24 cellular contexts compared by ENCODE assay signal in genomic region chr14:24693941-24694507, GRCh38.
DNase-seq lines count a peak whose midpoint lies in the region; ATAC-seq and TF ChIP-seq lines count a peak whose summit lies in the region.
"Had no signal": no experiment of that assay in that cellular context is flagged by ENCODE, and none has a peak within 500 bp of the region (broad histone marks: within the 10 kb centered on the region; RNA-seq: fewer than 3 reads in every experiment).

No MANE protein-coding gene starts in this region.

- DNase-seq in activated CD4-positive, alpha-beta memory T cell treated with anti-CD3 and anti-CD28 coated beads for 36 hours, result no peak
- DNase-seq in activated CD4-positive, alpha-beta memory T cell treated with anti-CD3 and anti-CD28 coated beads, Interleukin-2, amount 10 ng/mL, durations not matched to agents 7 days and 5 days, result no peak
- no peak for DNase-seq in activated CD8-positive, alpha-beta T cell treated with anti-CD3 and anti-CD28 coated beads for 36 hours
- DNase-seq in esophagus muscularis mucosa (ENCODE audit: extremely low spot score) (peak; percentile 66), NCI-H1694 treated with DMSO at 0.1 percent for 48 hours (lab: John Stamatoyannopoulos, UW) (no peak), NCI-H226 (no peak), retina (no peak)
- DNase-seq: activated CD4-positive, CD25-positive, alpha-beta regulatory T cell treated with anti-CD3 and anti-CD28 coated beads, Interleukin-2, amount 50 U/mL, for 72 hours; activated naive CD4-positive, alpha-beta T cell treated with anti-CD3 and anti-CD28 coated beads, Interleukin-2, amount 10 ng/mL, durations not matched to agents 7 days and 5 days; DMS153; effector CD4-positive, alpha-beta T cell; glutamatergic neuron; H9; left lung; NCI-H1105; NCI-H187 treated with DMSO at 0.1 percent for 48 hours; NCI-H69; PC-3; posterior cingulate gyrus; sigmoid colon; stimulated activated CD4-positive, alpha-beta T cell treated with anti-CD3 and anti-CD28 coated beads, Interleukin-4, amount 100 ng/mL, for 1 hour had no signal

- no peak overlapping the region for H3K4me3 Mint-ChIP-seq in activated CD4-positive, alpha-beta memory T cell treated with anti-CD3 and anti-CD28 coated beads for 36 hours
- no peak overlapping the region for H3K4me3 Mint-ChIP-seq in activated CD4-positive, alpha-beta memory T cell treated with anti-CD3 and anti-CD28 coated beads, Interleukin-2, amount 10 ng/mL, durations not matched to agents 7 days and 5 days
- H3K4me3 Mint-ChIP-seq in activated CD8-positive, alpha-beta T cell treated with anti-CD3 and anti-CD28 coated beads for 36 hours, result no peak overlapping the region
- H3K4me3 Mint-ChIP-seq: activated naive CD4-positive, alpha-beta T cell treated with anti-CD3 and anti-CD28 coated beads, Interleukin-2, amount 10 ng/mL, durations not matched to agents 7 days and 5 days; H9 had no signal

- peak overlapping the region in 10 of 11 experiments; percentile 52 to 86 (median 72); a peak in 20 of 22 replicates for H3K4me2 ChIP-seq in BLaER1 treated with 17β-estradiol and CSF1 and Interleukin-3, amounts not matched to agents 10 nM and 100 nM

- POLR2A ChIA-PET in activated CD4-positive, alpha-beta memory T cell treated with anti-CD3 and anti-CD28 coated beads for 36 hours (lab: Charles Lee), result interaction anchor here (0.7 to 1.9 kb wide), 2 partner anchors 20 to 21 kb away, joined by 3 to 4 read pairs; no protein-coding TSS in a partner anchor
- POLR2A ChIA-PET in activated CD4-positive, alpha-beta memory T cell treated with anti-CD3 and anti-CD28 coated beads, Interleukin-2, amount 10 ng/mL, durations not matched to agents 7 days and 5 days (lab: Charles Lee), result interaction anchor here (0.8 to 2.2 kb wide), 7 partner anchors 11 to 60 kb away, joined by 3 to 45 read pairs (median 7); partner anchors contain the start of gene GZMB
- POLR2A ChIA-PET in activated CD8-positive, alpha-beta T cell treated with anti-CD3 and anti-CD28 coated beads for 36 hours (lab: Charles Lee), result interaction anchor here (0.6 to 4.1 kb wide), 6 partner anchors 10 to 252 kb away, joined by 3 to 46 read pairs (median 4); partner anchors contain the start of gene SDR39U1

- no peak for TF ChIP-seq POLR2A in esophagus muscularis mucosa (IDR thresholded peaks at IDR 0.05; ENCODE audit: low read depth)

- WGBS in esophagus muscularis mucosa, result no CpG with 5 or more reads among the region's 2 CpGs

- CTCF ChIA-PET in activated CD4-positive, alpha-beta memory T cell treated with anti-CD3 and anti-CD28 coated beads for 36 hours (lab: Charles Lee), result interaction anchor here (2.6 to 5.5 kb wide), 2 partner anchors 14 to 16 kb away, joined by 12 to 41 read pairs; no protein-coding TSS in a partner anchor
- CTCF ChIA-PET in activated CD4-positive, alpha-beta memory T cell treated with anti-CD3 and anti-CD28 coated beads, Interleukin-2, amount 10 ng/mL, durations not matched to agents 7 days and 5 days (lab: Charles Lee), result interaction anchor here (1.4 to 2.5 kb wide), 5 partner anchors 16 to 88 kb away, joined by 5 to 21 read pairs (median 14); partner anchors contain the start of gene GZMB
- CTCF ChIA-PET in activated CD8-positive, alpha-beta T cell treated with anti-CD3 and anti-CD28 coated beads for 36 hours (lab: Charles Lee), result interaction anchor here (1.0 to 2.2 kb wide), 5 partner anchors 16 to 88 kb away, joined by 3 to 24 read pairs (median 9); no protein-coding TSS in a partner anchor

- ATAC-seq in activated CD8-positive, alpha-beta T cell treated with anti-CD3 and anti-CD28 coated beads for 36 hours, result no peak
- ATAC-seq: left lung, PC-3 had no signal

- H3K9me3 ChIP-seq in BLaER1 treated with 17β-estradiol and CSF1 and Interleukin-3, amounts not matched to agents 10 nM and 100 nM (replicated peaks in 1 of 11), result peaks cover 0 to 5% (median 0%) of the 10 kb centered on the region in 11 experiments; a peak in 5 of 22 replicates
- H3K9me3 ChIP-seq in esophagus muscularis mucosa, result no peaks in the 10 kb centered on the region
- H3K9me3 ChIP-seq: left lung, sigmoid colon, tibial nerve had no signal

- H3K36me3 Mint-ChIP-seq in activated CD4-positive, alpha-beta memory T cell treated with anti-CD3 and anti-CD28 coated beads for 36 hours, result no peaks in the 10 kb centered on the region
- no peaks in the 10 kb centered on the region for H3K36me3 Mint-ChIP-seq in activated CD4-positive, alpha-beta memory T cell treated with anti-CD3 and anti-CD28 coated beads, Interleukin-2, amount 10 ng/mL, durations not matched to agents 7 days and 5 days (ENCODE audit: low read depth)
- H3K36me3 Mint-ChIP-seq in activated CD8-positive, alpha-beta T cell treated with anti-CD3 and anti-CD28 coated beads for 36 hours (ENCODE audit: low read depth), result no peaks in the 10 kb centered on the region
- H3K36me3 Mint-ChIP-seq: activated naive CD4-positive, alpha-beta T cell treated with anti-CD3 and anti-CD28 coated beads, Interleukin-2, amount 10 ng/mL, durations not matched to agents 7 days and 5 days had no signal

- no peaks in the 10 kb centered on the region for H3K27me3 ChIP-seq in BLaER1 treated with 17β-estradiol and CSF1 and Interleukin-3, amounts not matched to agents 10 nM and 100 nM
- H3K27me3 ChIP-seq in esophagus muscularis mucosa, result peaks cover 0 to 5% (median 0%) of the 10 kb centered on the region in 4 donors
- H3K27me3 ChIP-seq: left lung, sigmoid colon had no signal

- intact Hi-C loops in activated CD4-positive, alpha-beta memory T cell treated with anti-CD3 and anti-CD28 coated beads for 36 hours (cut with micrococcal nuclease), result loop anchor here (1.0 kb wide), 2 partner anchors 21 to 60 kb away; partner anchors contain the start of gene GZMB
- intact Hi-C loops in activated CD8-positive, alpha-beta T cell treated with anti-CD3 and anti-CD28 coated beads for 36 hours (cut with micrococcal nuclease), result loop anchor here (1.0 to 5.0 kb wide), 3 partner anchors 15 to 62 kb away; partner anchors contain the start of gene GZMB
- intact Hi-C loops in esophagus muscularis mucosa (cut with DNase I), result no loop called here

- peak overlapping the region; percentile 84 for H3K27ac Mint-ChIP-seq in activated CD4-positive, alpha-beta memory T cell treated with anti-CD3 and anti-CD28 coated beads for 36 hours
- no peak overlapping the region for H3K27ac Mint-ChIP-seq in activated CD4-positive, alpha-beta memory T cell treated with anti-CD3 and anti-CD28 coated beads, Interleukin-2, amount 10 ng/mL, durations not matched to agents 7 days and 5 days
- peak overlapping the region; percentile 96 for H3K27ac Mint-ChIP-seq in activated CD8-positive, alpha-beta T cell treated with anti-CD3 and anti-CD28 coated beads for 36 hours
- H3K27ac Mint-ChIP-seq: activated naive CD4-positive, alpha-beta T cell treated with anti-CD3 and anti-CD28 coated beads, Interleukin-2, amount 10 ng/mL, durations not matched to agents 7 days and 5 days had no signal

- TF ChIP-seq EP300 in esophagus muscularis mucosa (IDR thresholded peaks at IDR 0.05), result no peak

- no peak overlapping the region for H3K4me3 ChIP-seq in BLaER1 treated with 17β-estradiol and CSF1 and Interleukin-3, amounts not matched to agents 10 nM and 100 nM
- no peak overlapping the region for H3K4me3 ChIP-seq in esophagus muscularis mucosa
- H3K4me3 ChIP-seq: left lung, sigmoid colon, SK-N-MC, tibial nerve had no signal

- peak overlapping the region in 2 of 11 experiments; percentile 54 to 80; a peak in 1 of 22 replicates for H3K27ac ChIP-seq in BLaER1 treated with 17β-estradiol and CSF1 and Interleukin-3, amounts not matched to agents 10 nM and 100 nM
- H3K27ac ChIP-seq in esophagus muscularis mucosa (replicated peaks in 1 of 4), result no peak overlapping the region
- H3K27ac ChIP-seq: left lung, sigmoid colon, SK-N-MC, tibial nerve had no signal

- no peak for TF ChIP-seq CTCF in activated CD8-positive, alpha-beta T cell treated with anti-CD3 and anti-CD28 coated beads for 36 hours (IDR thresholded peaks at IDR 0.05)
- TF ChIP-seq CTCF in esophagus muscularis mucosa (IDR thresholded peaks at IDR 0.05), result no peak

- no peaks in the 10 kb centered on the region for H4K20me1 ChIP-seq in BLaER1 treated with 17β-estradiol and CSF1 and Interleukin-3, amounts not matched to agents 10 nM and 100 nM

- H3K36me3 ChIP-seq in BLaER1 treated with 17β-estradiol and CSF1 and Interleukin-3, amounts not matched to agents 10 nM and 100 nM, result no peaks in the 10 kb centered on the region
- no peaks in the 10 kb centered on the region for H3K36me3 ChIP-seq in esophagus muscularis mucosa
- H3K36me3 ChIP-seq: left lung, sigmoid colon, tibial nerve had no signal

- H3K4me1 ChIP-seq in BLaER1 treated with 17β-estradiol and CSF1 and Interleukin-3, amounts not matched to agents 10 nM and 100 nM, result peaks cover 32 to 47% (median 37%) of the 10 kb centered on the region in 10 experiments
- H3K4me1 ChIP-seq in esophagus muscularis mucosa, result peaks cover 0 to 15% (median 4%) of the 10 kb centered on the region in 4 donors
- H3K4me1 ChIP-seq: sigmoid colon had no signal

- no peaks in the 10 kb centered on the region for H3K9me3 Mint-ChIP-seq in activated CD4-positive, alpha-beta memory T cell treated with anti-CD3 and anti-CD28 coated beads for 36 hours
- H3K9me3 Mint-ChIP-seq in activated CD4-positive, alpha-beta memory T cell treated with anti-CD3 and anti-CD28 coated beads, Interleukin-2, amount 10 ng/mL, durations not matched to agents 7 days and 5 days, result no peaks in the 10 kb centered on the region
- no peaks in the 10 kb centered on the region for H3K9me3 Mint-ChIP-seq in activated CD8-positive, alpha-beta T cell treated with anti-CD3 and anti-CD28 coated beads for 36 hours
- H3K9me3 Mint-ChIP-seq: activated naive CD4-positive, alpha-beta T cell treated with anti-CD3 and anti-CD28 coated beads, Interleukin-2, amount 10 ng/mL, durations not matched to agents 7 days and 5 days; H9 had no signal

- H3K4me1 Mint-ChIP-seq in activated CD4-positive, alpha-beta memory T cell treated with anti-CD3 and anti-CD28 coated beads for 36 hours (ENCODE audit: low read depth), result peaks cover 9% of the 10 kb centered on the region
- H3K4me1 Mint-ChIP-seq in activated CD4-positive, alpha-beta memory T cell treated with anti-CD3 and anti-CD28 coated beads, Interleukin-2, amount 10 ng/mL, durations not matched to agents 7 days and 5 days, result peaks cover 30% of the 10 kb centered on the region
- H3K4me1 Mint-ChIP-seq in activated CD8-positive, alpha-beta T cell treated with anti-CD3 and anti-CD28 coated beads for 36 hours (ENCODE audit: low read depth), result peaks cover 29% of the 10 kb centered on the region

- peaks cover 4% of the 10 kb centered on the region for H3K27me3 Mint-ChIP-seq in activated CD4-positive, alpha-beta memory T cell treated with anti-CD3 and anti-CD28 coated beads for 36 hours
- H3K27me3 Mint-ChIP-seq in activated CD4-positive, alpha-beta memory T cell treated with anti-CD3 and anti-CD28 coated beads, Interleukin-2, amount 10 ng/mL, durations not matched to agents 7 days and 5 days, result peaks cover 1% of the 10 kb centered on the region
- no peaks in the 10 kb centered on the region for H3K27me3 Mint-ChIP-seq in activated CD8-positive, alpha-beta T cell treated with anti-CD3 and anti-CD28 coated beads for 36 hours

- no peak overlapping the region for H3K9ac ChIP-seq in BLaER1 treated with 17β-estradiol and CSF1 and Interleukin-3, amounts not matched to agents 10 nM and 100 nM
